ENCODE assay signal across 33 cellular contexts in genomic region chr6:63267828-63268227, GRCh38. TPM values are rescaled to one million over a fixed set of nuclear protein-coding genes. Genes with fewer than 3 reads are reported as not detected.
"Had no signal": no experiment of that assay in that cellular context is flagged by ENCODE, and none has a peak within 500 bp of the region (broad histone marks: within the 10 kb centered on the region; RNA-seq: fewer than 3 reads in every experiment).

No MANE protein-coding gene starts in this region.

- H3K4me1 ChIP-seq: Peyer's patch, SJCRH30 had no signal

- DNase-seq: Karpas-422, NCI-H1048, NCI-H1092 treated with DMSO at 0.1 percent for 48 hours, NCI-H1105 treated with DMSO at 0.1 percent for 48 hours, NCI-H1417, NCI-H1436, NCI-H146, NCI-H1694, NCI-H187, NCI-H1930, NCI-H2029 treated with DMSO at 0.1 percent for 48 hours, NCI-H2081 treated with DMSO at 0.1 percent for 48 hours, NCI-H2107, NCI-H2171, NCI-H226, NCI-H446 treated with DMSO at 0.1 percent for 48 hours, NCI-H510A, NCI-H526, NCI-H69, NCI-H748 treated with DMSO at 0.1 percent for 48 hours, PC-3, Peyer's patch, SHP77, SIG-M5, SJCRH30, T-cell had no signal

- H3K27ac ChIP-seq: KMS-11, Peyer's patch, RWPE1, SJCRH30, SK-N-MC had no signal

- H3K9ac ChIP-seq: KMS-11 had no signal

- H3K4me3 ChIP-seq: Peyer's patch, SJCRH30, SK-N-MC had no signal

- ATAC-seq: PC-3, Right ventricle myocardium inferior, SK-N-SH treated with all-trans-retinoic acid at 6 μM for 48 hours, T-cell had no signal

- H3K27me3 ChIP-seq: Peyer's patch, SJCRH30 had no signal

- H3K4me2 ChIP-seq: KMS-11 had no signal

- H3K36me3 ChIP-seq: Peyer's patch, SJCRH30 had no signal

- H3K9me3 ChIP-seq: Peyer's patch, SJCRH30 had no signal

RNA-seq across cellular contexts. Expression of gene LGSN, which starts 52.0 kb away (rescaled TPM):
- total RNA-seq: MCF 10A, PC-3, Peyer's patch, Right ventricle myocardium inferior, RPMI7951, SJCRH30 had no signal
